In genomic region chr1:154935749-154936415, GRCh38 we compare ENCODE assay signal across 8 cellular contexts. TPM values are rescaled to one million over a fixed set of nuclear protein-coding genes. Genes with fewer than 3 reads are reported as not detected.
DNase-seq lines count a peak whose midpoint lies in the region; ATAC-seq and TF ChIP-seq lines count a peak whose summit lies in the region.

No MANE protein-coding gene starts in this region.

- peak overlapping the region; percentile 97 for H3K27ac ChIP-seq in DOHH2 (ENCODE audit: low read depth, low read length)
- peak overlapping the region; percentile 97 for H3K27ac ChIP-seq in Panc1 (ENCODE audit: low read length)

- peaks cover 28% of the 10 kb centered on the region for H3K4me1 Mint-ChIP-seq in endothelial cell (ENCODE audit: unreplicated experiment)
- peaks cover 26% of the 10 kb centered on the region for H3K4me1 Mint-ChIP-seq in osteocyte (ENCODE audit: unreplicated experiment)

- no peaks in the 10 kb centered on the region for H3K27me3 ChIP-seq in DOHH2 (ENCODE audit: control insufficient read depth, low read length)
- H3K27me3 ChIP-seq in Panc1 (ENCODE audit: control insufficient read depth, insufficient read depth, low read length), result no peaks in the 10 kb centered on the region

- H3K4me3 ChIP-seq in DOHH2 (ENCODE audit: low read length) (peak overlapping the region; percentile 89), Panc1 (ENCODE audit: low read depth in 2 of 2, low read length in 2 of 2) (peak overlapping the region; percentile 68 to 94)

- ATAC-seq in Panc1, result peak; percentile 5
- ATAC-seq in GM18870 (IDR thresholded peaks at IDR 0.05; ENCODE audit: unreplicated experiment), result no peak

- H3K36me3 Mint-ChIP-seq in endothelial cell (ENCODE audit: low read depth, unreplicated experiment) (no peaks in the 10 kb centered on the region), osteocyte (ENCODE audit: unreplicated experiment) (peaks cover 4% of the 10 kb centered on the region)

- CTCF ChIA-PET in Panc1 (lab: Charles Lee), result interaction anchor here (0.6 to 1.0 kb wide), 3 partner anchors 28 to 215 kb away, joined by 3 to 4 read pairs (median 3); no protein-coding TSS in a partner anchor

- TF ChIP-seq CTCF in DOHH2 (IDR thresholded peaks at IDR 0.05; ENCODE audit: low read depth, low read length, poor library complexity, severe bottlenecking), result no peak
- no peak for TF ChIP-seq CTCF in Panc1 (IDR thresholded peaks at IDR 0.05)
- no peak for TF ChIP-seq CTCF in endothelial cell (IDR thresholded peaks at IDR 0.05; ENCODE audit: unreplicated experiment)
- no peak for TF ChIP-seq CTCF in osteocyte (IDR thresholded peaks at IDR 0.05)

- no peaks in the 10 kb centered on the region for H4K20me1 ChIP-seq in DOHH2 (ENCODE audit: control insufficient read depth, insufficient read depth, low read depth, low read length)

- H3K9me2 ChIP-seq in DOHH2 (replicated peaks; ENCODE audit: control insufficient read depth, low read length), result no peaks in the 10 kb centered on the region

- H3K27me3 Mint-ChIP-seq in endothelial cell (ENCODE audit: unreplicated experiment) (peaks cover 14% of the 10 kb centered on the region), osteocyte (ENCODE audit: unreplicated experiment) (no peaks in the 10 kb centered on the region)

- no peaks in the 10 kb centered on the region for H3K9me3 ChIP-seq in DOHH2 (ENCODE audit: control insufficient read depth, insufficient read depth, low read length)
- H3K9me3 ChIP-seq in Panc1 (ENCODE audit: control insufficient read depth, insufficient read depth, low read depth, low read length), result no peaks in the 10 kb centered on the region

- H3K27ac Mint-ChIP-seq in endothelial cell (ENCODE audit: unreplicated experiment) (peak overlapping the region; percentile 99), osteocyte (ENCODE audit: unreplicated experiment) (peak overlapping the region; percentile 99)

- peaks cover 22% of the 10 kb centered on the region for H3F3A ChIP-seq in DOHH2 (ENCODE audit: control insufficient read depth, insufficient read depth)

- H3K4me1 ChIP-seq in DOHH2 (ENCODE audit: control insufficient read depth, low read length), result peaks cover 50% of the 10 kb centered on the region
- H3K4me1 ChIP-seq in Panc1 (ENCODE audit: control insufficient read depth, insufficient read depth, low read length), result peaks cover 11% of the 10 kb centered on the region

- intact Hi-C loops in Panc1 (cut with micrococcal nuclease; ENCODE audit: unreplicated experiment), result loop anchor here (2.0 to 5.0 kb wide), 2 partner anchors 57 to 454 kb away; no protein-coding TSS in a partner anchor

- H3K4me3 Mint-ChIP-seq in endothelial cell (ENCODE audit: unreplicated experiment), result peak overlapping the region; percentile 93
- peak overlapping the region; percentile 99 for H3K4me3 Mint-ChIP-seq in osteocyte (ENCODE audit: unreplicated experiment)

- H3K79me2 ChIP-seq in DOHH2 (ENCODE audit: control insufficient read depth, low read length), result peaks cover 54% of the 10 kb centered on the region

- DNase-seq in Panc1 (ENCODE audit: low read depth, low spot score) (no peak), endothelial cell (ENCODE audit: low spot score) (no peak), osteocyte (ENCODE audit: extremely low spot score, unreplicated experiment) (no peak), NCI-H82 (lab: John Stamatoyannopoulos, UW) (no peak), 8988T (no peak), HuH-7.5 (ENCODE audit: low spot score) (no peak)

- H3K36me3 ChIP-seq in DOHH2 (ENCODE audit: control insufficient read depth, low read length) (peaks cover 12% of the 10 kb centered on the region), Panc1 (ENCODE audit: control insufficient read depth, insufficient read depth, low read length) (no peaks in the 10 kb centered on the region)

- peak overlapping the region; percentile 86 for H3K4me2 ChIP-seq in DOHH2 (ENCODE audit: low read length)

- POLR2A ChIA-PET in Panc1 (lab: Charles Lee), result interaction anchor here (1.0 to 1.5 kb wide), 2 partner anchors 20 to 35 kb away, joined by 3 to 5 read pairs; partner anchors contain the start of genes PBXIP1 and SHC1

- TSS peak; percentile 79 for BruUV-seq in Panc1 (replicated peaks; lab: Mats Ljungman, UMichigan)

- H3K9me3 Mint-ChIP-seq in endothelial cell (ENCODE audit: unreplicated experiment) (no peaks in the 10 kb centered on the region), osteocyte (ENCODE audit: unreplicated experiment) (no peaks in the 10 kb centered on the region)

- in situ Hi-C loops in Panc1 (cut with HindIII; ENCODE audit: low pct_unique_long_range_greater_than_20kb, low sequenced_read_pairs), result no loop called here

RNA-seq across cellular contexts. Expression of gene PMVK, which starts 0.6 kb away (rescaled TPM):
- total RNA-seq in Panc1 (2021; ENCODE audit: unreplicated experiment), result 42.2 TPM
- 60.5 TPM for polyA plus RNA-seq in Panc1 (2012; ENCODE audit: insufficient read length)
- total RNA-seq in endothelial cell (ENCODE audit: unreplicated experiment), result 26.7 TPM
- total RNA-seq in osteocyte, result 29.5 and 34.5 TPM in 2 replicates

RNA-seq across cellular contexts. Expression of gene PBXIP1, which starts 20.0 kb away (rescaled TPM):
- total RNA-seq in Panc1 (2021; ENCODE audit: unreplicated experiment) (40.7 TPM), endothelial cell (ENCODE audit: unreplicated experiment) (82.1 TPM), osteocyte (90.1 and 92.6 TPM in 2 replicates)
- 64.9 TPM for polyA plus RNA-seq in Panc1 (2012; ENCODE audit: insufficient read length)

RNA-seq across cellular contexts. Expression of gene PYGO2, which starts 25.7 kb away (rescaled TPM):
- total RNA-seq in Panc1 (2021; ENCODE audit: unreplicated experiment), result 41.1 TPM
- 27.3 TPM for polyA plus RNA-seq in Panc1 (2012; ENCODE audit: insufficient read length)
- 49.8 TPM for total RNA-seq in endothelial cell (ENCODE audit: unreplicated experiment)
- total RNA-seq in osteocyte, result 29.2 and 30.4 TPM in 2 replicates

RNA-seq across cellular contexts. Expression of gene SHC1, which starts 34.7 kb away (rescaled TPM):
- 373 TPM for total RNA-seq in Panc1 (2021; ENCODE audit: unreplicated experiment)
- polyA plus RNA-seq in Panc1 (2012; ENCODE audit: insufficient read length), result 479 TPM
- 915 TPM for total RNA-seq in endothelial cell (ENCODE audit: unreplicated experiment)
- total RNA-seq in osteocyte, result 219 and 239 TPM in 2 replicates

RNA-seq across cellular contexts. Expression of gene CKS1B, which starts 38.6 kb away (rescaled TPM):
- 212 TPM for total RNA-seq in Panc1 (2021; ENCODE audit: unreplicated experiment)
- polyA plus RNA-seq in Panc1 (2012; ENCODE audit: insufficient read length), result 156 TPM
- 48.3 TPM for total RNA-seq in endothelial cell (ENCODE audit: unreplicated experiment)
- total RNA-seq in osteocyte, result 38.5 and 39.6 TPM in 2 replicates
